Comparison of ENCODE assay signal across 14 cellular contexts in the genomic region with DNA sequence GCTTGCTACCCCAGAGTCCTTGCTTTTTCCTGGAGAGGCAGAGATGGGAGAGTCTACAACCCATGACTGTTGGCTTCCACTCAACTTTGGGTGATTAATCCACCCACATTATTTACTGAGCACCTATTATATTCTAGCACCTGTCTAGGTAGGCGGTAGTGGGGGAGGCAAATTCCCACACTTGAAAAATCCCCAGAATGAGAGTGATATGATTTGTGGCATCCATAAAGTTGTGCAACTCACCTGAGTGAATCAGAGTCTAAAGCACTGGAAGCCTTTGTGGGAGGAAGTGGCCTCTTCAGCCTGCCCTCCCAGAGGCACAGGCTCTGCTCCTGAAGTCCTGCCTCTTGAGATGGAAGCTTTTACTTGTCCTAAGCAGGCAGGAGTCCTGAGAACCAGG. TPM values are rescaled to one million over a fixed set of nuclear protein-coding genes. Genes with fewer than 3 reads are reported as not detected.
A peak's percentile ranks its signal among the peaks of the same experiment; 100 is the strongest.
DNase-seq lines count a peak whose midpoint lies in the region; ATAC-seq, FAIRE-seq and TF ChIP-seq lines count a peak whose summit lies in the region.
"Had no signal": no experiment of that assay in that cellular context is flagged by ENCODE, and none has a peak within 500 bp of the region (broad histone marks: within the 10 kb centered on the region; RNA-seq: fewer than 3 reads in every experiment).

No MANE protein-coding gene starts in this region.

- H3K4me1 ChIP-seq in SJCRH30 (peaks cover 5% of the 10 kb centered on the region; the same call in 1 of the 2 replicates), OCI-LY7 (ENCODE audit: insufficient read depth, low read length, poor library complexity, severe bottlenecking) (no peaks in the 10 kb centered on the region)
- H3K4me1 ChIP-seq: right lobe of liver had no signal

- no peak for TF ChIP-seq CTCF in kidney epithelial cell (IDR thresholded peaks at IDR 0.05; ENCODE audit: insufficient read depth, low read length, poor library complexity, severe bottlenecking)
- no peak for TF ChIP-seq CTCF in OCI-LY7 (conservative IDR thresholded peaks at IDR 0.05; ENCODE audit: low read length)

- intact Hi-C loops in OCI-LY7 (cut with micrococcal nuclease; ENCODE audit: unreplicated experiment) = no loop called here

- no peak overlapping the region for H2AFZ ChIP-seq in OCI-LY7 (ENCODE audit: low read length)

- CTCF ChIA-PET in OCI-LY7 (lab: Charles Lee; ENCODE audit: unreplicated experiment) = no interaction called here

- no peak for ATAC-seq in GM19452 (IDR thresholded peaks at IDR 0.05; ENCODE audit: unreplicated experiment)
- no peak for ATAC-seq in HG03139 (IDR thresholded peaks at IDR 0.05; ENCODE audit: unreplicated experiment)
- ATAC-seq: naive thymus-derived CD4-positive, alpha-beta T cell; SK-N-SH treated with all-trans-retinoic acid at 6 μM for 48 hours had no signal

- peak; percentile 14 for DNase-seq in stimulated activated CD4-positive, alpha-beta T cell treated with anti-CD3 and anti-CD28 coated beads, Interleukin-4, amount 100 ng/mL, for 24 hours
- no peak for DNase-seq in stimulated activated CD4-positive, alpha-beta T cell treated with anti-CD3 and anti-CD28 coated beads, Interleukin-1b, Interleukin-23, amount 100 ng/mL, for 48 hours
- DNase-seq in SJCRH30 (no peak), kidney epithelial cell (ENCODE audit: low read depth) (peak; percentile 47), OCI-LY7 (ENCODE audit: low spot score) (no peak), H54 (ENCODE audit: insufficient read length, low spot score) (no peak)
- DNase-seq: CD4-positive, alpha-beta T cell; MG63; NCI-H526 treated with DMSO at 0.1 percent for 48 hours had no signal

- H3K27ac ChIP-seq in SJCRH30 (peak overlapping the region; percentile 41), OCI-LY7 (ENCODE audit: low read depth, low read length, poor library complexity, severe bottlenecking) (no peak overlapping the region)
- H3K27ac ChIP-seq: right lobe of liver had no signal

- H3K36me3 ChIP-seq in SJCRH30 (no peaks in the 10 kb centered on the region), kidney epithelial cell (ENCODE audit: control insufficient read depth, insufficient read depth, low read length) (no peaks in the 10 kb centered on the region), OCI-LY7 (ENCODE audit: insufficient read depth, low read length) (no peaks in the 10 kb centered on the region)
- H3K36me3 ChIP-seq: MG63, right lobe of liver had no signal

- no peaks in the 10 kb centered on the region for H3K9me3 ChIP-seq in SJCRH30 (replicated peaks)
- no peaks in the 10 kb centered on the region for H3K9me3 ChIP-seq in OCI-LY7 (ENCODE audit: low read length)
- H3K9me3 ChIP-seq: MG63, right lobe of liver had no signal

- no peaks in the 10 kb centered on the region for H3K27me3 ChIP-seq in SJCRH30
- H3K27me3 ChIP-seq in kidney epithelial cell (ENCODE audit: control insufficient read depth, insufficient read depth, low read length) = no peaks in the 10 kb centered on the region
- H3K27me3 ChIP-seq: MG63, right lobe of liver had no signal

- POLR2A ChIA-PET in OCI-LY7 (lab: Charles Lee) = no interaction called here

- H3K9me2 ChIP-seq in OCI-LY7 (ENCODE audit: insufficient read depth, low read length) = no peaks in the 10 kb centered on the region

- no peaks in the 10 kb centered on the region for H3K79me2 ChIP-seq in OCI-LY7 (ENCODE audit: insufficient read depth, low read depth, low read length)

- no TSS peak for BruUV-seq in OCI-LY7 (replicated peaks; lab: Mats Ljungman, UMichigan)

- no peak overlapping the region for H3K4me3 ChIP-seq in SJCRH30
- no peak overlapping the region for H3K4me3 ChIP-seq in kidney epithelial cell (ENCODE audit: low read depth, low read length)
- H3K4me3 ChIP-seq in OCI-LY7 (ENCODE audit: low read depth, low read length, poor library complexity, severe bottlenecking) = no peak overlapping the region
- H3K4me3 ChIP-seq: MG63, right lobe of liver had no signal

- TF ChIP-seq POLR2A in H54 (IDR thresholded peaks at IDR 0.05; ENCODE audit: low read depth, low read length) = no peak

- no peak for FAIRE-seq in H54 (lab: Jason Lieb, UNC)

- no peak overlapping the region for H3K4me2 ChIP-seq in OCI-LY7 (ENCODE audit: low read length)

- H4K20me1 ChIP-seq in OCI-LY7 (ENCODE audit: insufficient read depth, low read length) = no peaks in the 10 kb centered on the region

RNA-seq across cellular contexts. Expression of a gene that starts 40.4 kb away (rescaled TPM):
- 613 and 641 TPM in 2 replicates for total RNA-seq in SJCRH30 (2014; rRNA removed; shearing (Covaris generic))
- 406 and 416 TPM in 2 replicates for total RNA-seq in kidney epithelial cell
- total RNA-seq in OCI-LY7 (2014; rRNA removed; shearing (Covaris generic)) = 201 and 237 TPM in 2 replicates
- total RNA-seq in OCI-LY7 (2022) = 157 and 161 TPM in 2 replicates

Comparison
In these comparisons a context has a peak if more than half of its experiments do, and no peak if none do; other contexts are left out.
1. DNase-seq: peak in stimulated activated CD4-positive, alpha-beta T cell treated with anti-CD3 and anti-CD28 coated beads, Interleukin-4, amount 100 ng/mL, for 24 hours (single experiment) and kidney epithelial cell (single experiment); none in stimulated activated CD4-positive, alpha-beta T cell treated with anti-CD3 and anti-CD28 coated beads, Interleukin-1b, Interleukin-23, amount 100 ng/mL, for 48 hours (single experiment), SJCRH30 (0 of 2), OCI-LY7 (single experiment) and H54 (single experiment).